39 cellular contexts compared by ENCODE assay signal in genomic region chr1:87034351-87034750, GRCh38.
"Had no signal": no experiment of that assay in that cellular context is flagged by ENCODE, and none has a peak within 500 bp of the region (broad histone marks: within the 10 kb centered on the region; RNA-seq: fewer than 3 reads in every experiment).

No MANE protein-coding gene starts in this region.

- FAIRE-seq: astrocyte, bronchial epithelial cell had no signal

- H3K27me3 Mint-ChIP-seq: activated naive CD4-positive, alpha-beta T cell treated with anti-CD3 and anti-CD28 coated beads, Interleukin-2, amount 10 ng/mL, durations not matched to agents 7 days and 5 days; activated naive CD4-positive, alpha-beta T cell treated with anti-CD3 and anti-CD28 coated beads, Interleukin-2, amount 50 U/mL, for 24 hours; activated naive CD8-positive, alpha-beta T cell; activated naive CD8-positive, alpha-beta T cell treated with anti-CD3 and anti-CD28 coated beads for 36 hours; activated naive CD8-positive, alpha-beta T cell treated with anti-CD3 and anti-CD28 coated beads, Interleukin-2, amount 10 ng/mL, durations not matched to agents 7 days and 5 days; activated naive CD8-positive, alpha-beta T cell treated with anti-CD3 and anti-CD28 coated beads, Interleukin-2, amount 50 U/mL, for 24 hours; activated T-cell treated with anti-CD3 and anti-CD28 coated beads, Interleukin-2, amount 50 U/mL, for 24 hours; activated T-helper 17 cell treated with anti-CD3 and anti-CD28 coated beads, Interleukin-2, amount 50 U/mL, for 72 hours; brain; central memory CD8-positive, alpha-beta T cell had no signal

- H3K4me1 Mint-ChIP-seq: activated naive CD4-positive, alpha-beta T cell treated with anti-CD3 and anti-CD28 coated beads, Interleukin-2, amount 10 ng/mL, durations not matched to agents 7 days and 5 days; activated naive CD8-positive, alpha-beta T cell treated with anti-CD3 and anti-CD28 coated beads for 36 hours; activated naive CD8-positive, alpha-beta T cell treated with anti-CD3 and anti-CD28 coated beads, Interleukin-2, amount 50 U/mL, for 24 hours; central memory CD8-positive, alpha-beta T cell had no signal

- H3K36me3 Mint-ChIP-seq: activated naive CD4-positive, alpha-beta T cell treated with anti-CD3 and anti-CD28 coated beads, Interleukin-2, amount 10 ng/mL, durations not matched to agents 7 days and 5 days; activated naive CD4-positive, alpha-beta T cell treated with anti-CD3 and anti-CD28 coated beads, Interleukin-2, amount 50 U/mL, for 24 hours; activated naive CD4-positive, alpha-beta T cell treated with anti-CD3 and anti-CD28 coated beads, Interleukin-2, amount 50 U/mL, for 72 hours had no signal

- H3K27ac ChIP-seq: adrenal gland, ascending aorta, body of pancreas, brain microvascular endothelial cell, breast epithelium, cardiac muscle cell had no signal

- H3K9me3 ChIP-seq: adrenal gland, ascending aorta, body of pancreas, breast epithelium had no signal

- H3K36me3 ChIP-seq: adrenal gland, ascending aorta, brain microvascular endothelial cell, breast epithelium, cardiac muscle cell had no signal

- H3K27ac Mint-ChIP-seq: activated naive CD4-positive, alpha-beta T cell treated with anti-CD3 and anti-CD28 coated beads for 36 hours; activated naive CD4-positive, alpha-beta T cell treated with anti-CD3 and anti-CD28 coated beads, Interleukin-2, amount 10 ng/mL, durations not matched to agents 7 days and 5 days; activated naive CD4-positive, alpha-beta T cell treated with anti-CD3 and anti-CD28 coated beads, Interleukin-2, amount 50 U/mL, for 24 hours; activated naive CD4-positive, alpha-beta T cell treated with anti-CD3 and anti-CD28 coated beads, Interleukin-2, amount 50 U/mL, for 72 hours; activated naive CD8-positive, alpha-beta T cell; activated naive CD8-positive, alpha-beta T cell treated with anti-CD3 and anti-CD28 coated beads for 36 hours; activated naive CD8-positive, alpha-beta T cell treated with anti-CD3 and anti-CD28 coated beads, Interleukin-2, amount 10 ng/mL, durations not matched to agents 7 days and 5 days; activated naive CD8-positive, alpha-beta T cell treated with anti-CD3 and anti-CD28 coated beads, Interleukin-2, amount 50 U/mL, for 24 hours; activated T-cell treated with anti-CD3 and anti-CD28 coated beads, Interleukin-2, amount 50 U/mL, for 24 hours; activated T-cell treated with anti-CD3 and anti-CD28 coated beads, Interleukin-2, amount 50 U/mL, for 72 hours; activated T-helper 1 cell treated with anti-CD3 and anti-CD28 coated beads, Interleukin-12 subunit alpha, Interleukin-12 subunit beta, Interleukin-2, Interleukin-4 antibody, amounts not matched to agents 30 ng/mL and 10 ng/mL and 1 ng/mL, durations not matched to agents 14 hours and 24 hours and 36 hours; activated T-helper 17 cell treated with anti-CD3 and anti-CD28 coated beads, Interleukin-2, amount 50 U/mL, for 72 hours; activated T-helper 2 cell treated with anti-CD3 and anti-CD28 coated beads, Interferon-gamma antibody, Interleukin-2, Interleukin-4, amounts not matched to agents 10 μg/mL and 5 μg/mL and 100 μg/mL, durations not matched to agents 14 hours and 24 hours and 36 hours; brain had no signal

- H3K27me3 ChIP-seq: adrenal gland, ascending aorta, body of pancreas, brain microvascular endothelial cell, breast epithelium, cardiac muscle cell had no signal

- DNase-seq: activated effector memory CD4-positive, alpha-beta T cell treated with anti-CD3 and anti-CD28 coated beads, Interleukin-2, amount 50 U/mL, for 16 hours; activated effector memory CD4-positive, alpha-beta T cell treated with Interleukin-2 at 50 U/mL for 16 hours; activated gamma-delta T cell; activated gamma-delta T cell treated with Interleukin-2 at 50 U/mL for 16 hours; activated naive CD4-positive, alpha-beta T cell; activated naive CD4-positive, alpha-beta T cell treated with anti-CD3 and anti-CD28 coated beads for 36 hours; activated naive CD4-positive, alpha-beta T cell treated with anti-CD3 and anti-CD28 coated beads, Interleukin-2, amount 10 ng/mL, durations not matched to agents 7 days and 5 days; activated naive CD4-positive, alpha-beta T cell treated with anti-CD3 and anti-CD28 coated beads, Interleukin-2, amount 50 U/mL, for 16 hours; activated naive CD4-positive, alpha-beta T cell treated with Interleukin-2 at 50 U/mL for 16 hours; activated naive CD8-positive, alpha-beta T cell treated with anti-CD3 and anti-CD28 coated beads for 36 hours; activated naive CD8-positive, alpha-beta T cell treated with anti-CD3 and anti-CD28 coated beads, Interleukin-2, amount 10 ng/mL, durations not matched to agents 7 days and 5 days; activated naive CD8-positive, alpha-beta T cell treated with anti-CD3 and anti-CD28 coated beads, Interleukin-2, amount 50 U/mL, for 24 hours; activated T-cell treated with anti-CD3 and anti-CD28 coated beads, Interleukin-2, amount 50 U/mL, for 24 hours; activated T-cell treated with anti-CD3 and anti-CD28 coated beads, Interleukin-2, amount 50 U/mL, for 4 hours; activated T-cell treated with anti-CD3 and anti-CD28 coated beads, Interleukin-2, amount 50 U/mL, for 48 hours; activated T-cell treated with anti-CD3 and anti-CD28 coated beads, Interleukin-2, amount 50 U/mL, for 72 hours; adrenal gland; amniotic stem cell; amygdala; anterior cingulate cortex; aorta; body of pancreas; brain microvascular endothelial cell; caudate nucleus; central memory CD4-positive, alpha-beta T cell; cerebellar nuclear complex had no signal

- H3K9me3 Mint-ChIP-seq: activated naive CD4-positive, alpha-beta T cell treated with anti-CD3 and anti-CD28 coated beads for 36 hours; activated naive CD4-positive, alpha-beta T cell treated with anti-CD3 and anti-CD28 coated beads, Interleukin-2, amount 10 ng/mL, durations not matched to agents 7 days and 5 days; activated naive CD4-positive, alpha-beta T cell treated with anti-CD3 and anti-CD28 coated beads, Interleukin-2, amount 50 U/mL, for 24 hours; activated naive CD4-positive, alpha-beta T cell treated with anti-CD3 and anti-CD28 coated beads, Interleukin-2, amount 50 U/mL, for 72 hours; activated naive CD8-positive, alpha-beta T cell treated with anti-CD3 and anti-CD28 coated beads for 36 hours; activated naive CD8-positive, alpha-beta T cell treated with anti-CD3 and anti-CD28 coated beads, Interleukin-2, amount 10 ng/mL, durations not matched to agents 7 days and 5 days; activated naive CD8-positive, alpha-beta T cell treated with anti-CD3 and anti-CD28 coated beads, Interleukin-2, amount 50 U/mL, for 24 hours; activated T-cell treated with anti-CD3 and anti-CD28 coated beads, Interleukin-2, amount 50 U/mL, for 24 hours; activated T-cell treated with anti-CD3 and anti-CD28 coated beads, Interleukin-2, amount 50 U/mL, for 4 hours; activated T-helper 1 cell treated with anti-CD3 and anti-CD28 coated beads, Interleukin-12 subunit alpha, Interleukin-12 subunit beta, Interleukin-2, Interleukin-4 antibody, amounts not matched to agents 30 ng/mL and 10 ng/mL and 1 ng/mL, durations not matched to agents 14 hours and 24 hours and 36 hours; activated T-helper 17 cell treated with anti-CD3 and anti-CD28 coated beads, Interleukin-2, amount 50 U/mL, for 72 hours; activated T-helper 2 cell treated with anti-CD3 and anti-CD28 coated beads, Interferon-gamma antibody, Interleukin-2, Interleukin-4, amounts not matched to agents 10 μg/mL and 5 μg/mL and 100 μg/mL, durations not matched to agents 14 hours and 24 hours and 36 hours; central memory CD8-positive, alpha-beta T cell had no signal

- ATAC-seq: activated naive CD4-positive, alpha-beta T cell treated with anti-CD3 and anti-CD28 coated beads, Interleukin-2, amount 50 U/mL, for 72 hours; activated naive CD8-positive, alpha-beta T cell treated with anti-CD3 and anti-CD28 coated beads, Interleukin-2, amount 50 U/mL, for 24 hours; activated T-cell treated with anti-CD3 and anti-CD28 coated beads, Interleukin-2, amount 50 U/mL, for 4 hours; activated T-cell treated with anti-CD3 and anti-CD28 coated beads, Interleukin-2, amount 50 U/mL, for 72 hours; activated T-helper 17 cell treated with anti-CD3 and anti-CD28 coated beads, Interleukin-2, amount 50 U/mL, for 72 hours; body of pancreas had no signal

- H3K4me3 Mint-ChIP-seq: activated naive CD4-positive, alpha-beta T cell treated with anti-CD3 and anti-CD28 coated beads for 36 hours; activated naive CD4-positive, alpha-beta T cell treated with anti-CD3 and anti-CD28 coated beads, Interleukin-2, amount 10 ng/mL, durations not matched to agents 7 days and 5 days; activated naive CD4-positive, alpha-beta T cell treated with anti-CD3 and anti-CD28 coated beads, Interleukin-2, amount 50 U/mL, for 24 hours; activated naive CD8-positive, alpha-beta T cell; activated naive CD8-positive, alpha-beta T cell treated with anti-CD3 and anti-CD28 coated beads for 36 hours; activated naive CD8-positive, alpha-beta T cell treated with anti-CD3 and anti-CD28 coated beads, Interleukin-2, amount 10 ng/mL, durations not matched to agents 7 days and 5 days; activated naive CD8-positive, alpha-beta T cell treated with anti-CD3 and anti-CD28 coated beads, Interleukin-2, amount 50 U/mL, for 24 hours; activated T-cell treated with anti-CD3 and anti-CD28 coated beads, Interleukin-2, amount 50 U/mL, for 24 hours; activated T-cell treated with anti-CD3 and anti-CD28 coated beads, Interleukin-2, amount 50 U/mL, for 4 hours; activated T-cell treated with anti-CD3 and anti-CD28 coated beads, Interleukin-2, amount 50 U/mL, for 72 hours; activated T-helper 1 cell treated with anti-CD3 and anti-CD28 coated beads, Interleukin-12 subunit alpha, Interleukin-12 subunit beta, Interleukin-2, Interleukin-4 antibody, amounts not matched to agents 30 ng/mL and 10 ng/mL and 1 ng/mL, durations not matched to agents 14 hours and 24 hours and 36 hours; activated T-helper 17 cell treated with anti-CD3 and anti-CD28 coated beads, Interleukin-2, amount 50 U/mL, for 72 hours; brain; central memory CD8-positive, alpha-beta T cell had no signal

- H3K4me1 ChIP-seq: ascending aorta, body of pancreas, breast epithelium had no signal

- H3K4me3 ChIP-seq: adrenal gland, ascending aorta, body of pancreas, breast epithelium, cardiac muscle cell had no signal
